ENCODE assay signal across 16 cellular contexts in the genomic region with DNA sequence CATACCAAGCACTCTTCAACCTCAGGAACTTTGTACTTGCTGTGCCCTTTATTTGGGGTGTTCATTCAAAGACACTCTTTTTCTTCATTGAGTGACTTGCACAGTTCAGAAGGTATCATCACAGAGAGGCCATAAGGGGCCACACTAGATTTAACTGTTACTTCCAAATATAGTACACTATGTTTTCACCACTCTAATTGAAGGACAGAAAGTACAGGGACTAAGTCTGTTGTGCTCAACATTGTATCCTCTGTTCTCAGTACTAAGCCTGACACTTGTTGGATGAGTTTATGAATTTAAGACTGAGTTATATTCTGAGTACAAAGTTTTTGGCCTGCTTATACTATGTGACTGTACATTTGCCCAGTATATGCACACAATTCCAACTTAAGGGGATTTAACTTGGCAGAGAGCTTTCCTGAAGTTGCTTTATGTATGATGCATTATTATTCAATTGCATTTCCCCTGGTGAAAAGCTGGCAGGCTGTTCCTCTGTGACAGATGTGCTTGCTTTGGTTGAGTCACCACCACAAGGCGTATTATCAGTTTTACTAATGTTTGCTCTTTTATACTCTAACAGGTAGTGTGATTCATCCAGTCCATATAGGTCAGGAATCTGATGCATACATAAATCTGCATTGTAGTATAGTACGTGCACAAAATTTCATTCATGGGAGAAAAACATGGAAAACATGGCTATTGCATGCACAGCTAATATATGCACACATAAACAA.
DNase-seq lines count a peak whose midpoint lies in the region; ATAC-seq, FAIRE-seq and TF ChIP-seq lines count a peak whose summit lies in the region.
"Had no signal": no experiment of that assay in that cellular context is flagged by ENCODE, and none has a peak within 500 bp of the region (broad histone marks: within the 10 kb centered on the region; RNA-seq: fewer than 3 reads in every experiment).

No MANE protein-coding gene starts in this region.

- no peaks in the 10 kb centered on the region for H3K27me3 ChIP-seq in foreskin keratinocyte
- H3K27me3 ChIP-seq: thyroid gland had no signal

- DNase-seq in COLO668 (lab: John Stamatoyannopoulos, UW; ENCODE audit: unreplicated experiment) (peak; percentile 31), H54 (ENCODE audit: insufficient read length, low spot score) (peak; percentile 32), RKO (ENCODE audit: low spot score) (peak; percentile 45), foreskin keratinocyte (peak; percentile 8 to 17), SKM-1 (lab: John Stamatoyannopoulos, UW; ENCODE audit: unreplicated experiment) (no peak), D721Med (ENCODE audit: insufficient read length, low spot score) (no peak)
- no peak for DNase-seq in stimulated activated CD4-positive, alpha-beta T cell treated with anti-CD3 and anti-CD28 coated beads, Interleukin-4, amount 100 ng/mL, for 24 hours
- DNase-seq: activated CD4-positive, alpha-beta T cell treated with anti-CD3 and anti-CD28 coated beads for 48 hours; activated CD8-positive, alpha-beta memory T cell treated with anti-CD3 and anti-CD28 coated beads, Interleukin-2, amount 50 U/mL, for 4 hours; activated gamma-delta T cell treated with Interleukin-2 at 50 U/mL for 16 hours; GOT3; NCI-H1417; thyroid gland had no signal

- TF ChIP-seq CTCF in foreskin keratinocyte (conservative IDR thresholded peaks at IDR 0.05): no peak
- no peak for TF ChIP-seq CTCF in D721Med (IDR thresholded peaks at IDR 0.05; ENCODE audit: insufficient read depth, missing control alignments)

- ATAC-seq in foreskin keratinocyte: no peak
- no peak for ATAC-seq in HG02970 (IDR thresholded peaks at IDR 0.05; ENCODE audit: low FRiP score, unreplicated experiment)
- ATAC-seq: stimulated activated effector memory CD8-positive, alpha-beta T cell treated with anti-CD3 and anti-CD28 coated beads, Interleukin-12 subunit alpha, Interleukin-12 subunit beta, amount 100 ng/mL, for 72 hours had no signal

- TF ChIP-seq POLR2A in H54 (IDR thresholded peaks at IDR 0.05; ENCODE audit: low read depth, low read length): no peak

- no peaks in the 10 kb centered on the region for H3K4me1 ChIP-seq in foreskin keratinocyte
- H3K4me1 ChIP-seq: thyroid gland had no signal

- FAIRE-seq in H54 (lab: Jason Lieb, UNC): peak; percentile 100
- no peak for FAIRE-seq in D721Med (lab: Jason Lieb, UNC)

- no peak overlapping the region for H3K27ac ChIP-seq in foreskin keratinocyte
- H3K27ac ChIP-seq: coronary artery, thyroid gland had no signal

Comparison
In these comparisons a context has a peak if more than half of its experiments do, and no peak if none do; other contexts are left out.
1. DNase-seq: peak in COLO668 (single experiment), H54 (single experiment), RKO (single experiment) and foreskin keratinocyte (2 of 2); none in stimulated activated CD4-positive, alpha-beta T cell treated with anti-CD3 and anti-CD28 coated beads, Interleukin-4, amount 100 ng/mL, for 24 hours (single experiment), SKM-1 (single experiment) and D721Med (single experiment).